ENCODE assay signal across 8 cellular contexts in the genomic region with DNA sequence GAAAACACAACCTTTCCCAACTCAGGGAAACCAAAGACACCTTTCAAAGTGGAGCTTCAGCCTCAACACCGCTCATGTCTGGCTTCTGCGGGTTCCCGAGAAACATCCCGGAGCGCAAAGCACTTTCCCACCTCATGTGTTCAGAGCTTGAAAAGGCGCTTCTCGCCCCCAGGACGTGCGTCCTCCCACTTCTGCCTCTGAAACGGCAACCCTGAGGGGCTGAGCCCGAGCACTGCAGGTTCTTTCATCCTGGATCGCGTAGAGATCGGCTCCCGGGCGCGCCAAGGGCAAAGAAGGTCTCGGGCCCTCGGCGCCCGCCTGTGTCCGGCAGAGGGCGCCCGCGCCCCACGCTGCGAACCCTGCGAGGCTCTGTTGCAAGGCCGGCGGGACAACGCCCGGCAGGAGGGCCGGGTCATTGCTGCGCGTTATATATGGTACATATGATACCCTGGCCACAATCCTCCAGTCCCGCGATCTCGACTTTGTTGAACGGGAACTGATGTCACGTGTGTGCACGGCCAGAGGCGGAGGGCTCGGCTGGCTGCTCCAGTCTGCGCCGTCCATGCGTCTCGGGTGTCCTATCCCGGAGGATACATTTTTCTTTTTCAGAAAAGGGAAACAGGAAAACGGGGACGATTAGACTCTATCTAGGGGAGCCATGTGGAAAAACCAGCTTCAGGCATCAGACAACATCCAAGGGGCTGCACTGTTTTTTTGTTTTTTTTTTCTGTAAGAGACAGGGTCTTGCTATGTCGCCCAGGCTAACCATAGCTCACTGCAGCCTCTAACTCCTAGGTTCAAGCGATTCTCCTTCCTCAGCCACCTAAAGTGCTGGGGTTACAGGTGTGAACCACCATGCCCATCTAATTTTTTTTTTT. TPM values are rescaled to one million over a fixed set of nuclear protein-coding genes. Genes with fewer than 3 reads are reported as not detected.
A peak's percentile ranks its signal among the peaks of the same experiment; 100 is the strongest.
DNase-seq lines count a peak whose midpoint lies in the region; ATAC-seq and TF ChIP-seq lines count a peak whose summit lies in the region.

No MANE protein-coding gene starts in this region.

- H3K27me3 Mint-ChIP-seq in nephron (ENCODE audit: low read depth): peaks cover 4% of the 10 kb centered on the region
- peaks cover 7 to 20% of the 10 kb centered on the region in 2 donors for H3K27me3 Mint-ChIP-seq in stimulated activated naive B cell treated with anti-CD40 and anti-IgM and Interleukin-4, amounts not matched to agents 10 μg/mL and 1 μg/mL and 100 μg/mL, for 72 hours

- no peak for TF ChIP-seq EP300 in Ishikawa (IDR thresholded peaks at IDR 0.05; ENCODE audit: borderline replicate concordance)

- BruUV-seq in Panc1 (replicated peaks; lab: Mats Ljungman, UMichigan): no TSS peak

- H3K27me3 ChIP-seq in Panc1 (ENCODE audit: control insufficient read depth, insufficient read depth, low read length): no peaks in the 10 kb centered on the region

- no peaks in the 10 kb centered on the region; the same call in 1 of the 2 replicates for H3K4me1 ChIP-seq in Panc1 (ENCODE audit: control insufficient read depth, insufficient read depth, low read length)

- no peaks in the 10 kb centered on the region for H3K36me3 ChIP-seq in Panc1 (ENCODE audit: control insufficient read depth, insufficient read depth, low read length)

- peak; percentile 95 for TF ChIP-seq RAD21 in Ishikawa (IDR thresholded peaks at IDR 0.05; ENCODE audit: low read depth)

- CTCF ChIA-PET in Panc1 (lab: Charles Lee): interaction anchor here (0.5 to 1.4 kb wide), 11 partner anchors 9 to 416 kb away, joined by 3 to 16 read pairs (median 4); partner anchors contain the start of gene TMC7

- peak overlapping the region; percentile 83 to 96 (median 95) for H3K4me3 Mint-ChIP-seq in nephron
- H3K4me3 Mint-ChIP-seq in stimulated activated naive B cell treated with anti-CD40 and anti-IgM and Interleukin-4, amounts not matched to agents 10 μg/mL and 1 μg/mL and 100 μg/mL, for 72 hours: peak overlapping the region; percentile 82 to 83

- POLR2A ChIA-PET in Panc1 (lab: Charles Lee): interaction anchor here (0.7 kb wide), 2 partner anchors 8 to 291 kb away, joined by 7 to 10 read pairs; no protein-coding TSS in a partner anchor

- H3K27ac Mint-ChIP-seq in nephron: peak overlapping the region; percentile 75 to 99 (median 91)
- H3K27ac Mint-ChIP-seq in stimulated activated naive B cell treated with anti-CD40 and anti-IgM and Interleukin-4, amounts not matched to agents 10 μg/mL and 1 μg/mL and 100 μg/mL, for 72 hours: peak overlapping the region; percentile 20

- ATAC-seq in GM19468 (IDR thresholded peaks at IDR 0.05; ENCODE audit: extremely low read depth, unreplicated experiment): peak; percentile 70
- ATAC-seq in Panc1: peak; percentile 98
- peak; percentile 98 to 99 for ATAC-seq in stimulated activated naive B cell treated with anti-CD40 and anti-IgM and Interleukin-4, amounts not matched to agents 10 μg/mL and 1 μg/mL and 100 μg/mL, for 72 hours (replicated peaks)

- peak overlapping the region; percentile 65 for H3K27ac ChIP-seq in Panc1 (ENCODE audit: low read length)

- peaks cover 13% of the 10 kb centered on the region for H3K4me1 Mint-ChIP-seq in nephron
- peaks cover 2 to 18% of the 10 kb centered on the region in 2 donors for H3K4me1 Mint-ChIP-seq in stimulated activated naive B cell treated with anti-CD40 and anti-IgM and Interleukin-4, amounts not matched to agents 10 μg/mL and 1 μg/mL and 100 μg/mL, for 72 hours

- peak overlapping the region; percentile 48 to 79 for H3K4me3 ChIP-seq in Panc1 (ENCODE audit: low read depth in 2 of 2, low read length in 2 of 2)
- peak overlapping the region; percentile 50 for H3K4me3 ChIP-seq in fibroblast of pulmonary artery (replicated peaks; ENCODE audit: low read depth, low read length)

- DNase-seq in CMK (ENCODE audit: low read depth) (peak; percentile 91), Panc1 (ENCODE audit: low read depth, low spot score) (peak; percentile 89), fibroblast of pulmonary artery (ENCODE audit: low read depth) (peak; percentile 92)
- DNase-seq in activated T-helper 1 cell treated with anti-CD3 and anti-CD28 coated beads, Interleukin-2, amount 50 U/mL, for 16 hours (ENCODE audit: low read depth in 1 of 2, low spot score in 1 of 2): peak; percentile 61 to 67
- peak; percentile 77 for DNase-seq in stimulated activated naive B cell treated with anti-CD40 and anti-IgM and Interleukin-4, amounts not matched to agents 10 μg/mL and 1 μg/mL and 100 μg/mL, for 72 hours

- H3K36me3 Mint-ChIP-seq in nephron (ENCODE audit: low read depth): peaks cover 7% of the 10 kb centered on the region
- peaks cover 9 to 19% of the 10 kb centered on the region in 2 donors for H3K36me3 Mint-ChIP-seq in stimulated activated naive B cell treated with anti-CD40 and anti-IgM and Interleukin-4, amounts not matched to agents 10 μg/mL and 1 μg/mL and 100 μg/mL, for 72 hours

- no peaks in the 10 kb centered on the region for H3K9me3 Mint-ChIP-seq in nephron
- H3K9me3 Mint-ChIP-seq in stimulated activated naive B cell treated with anti-CD40 and anti-IgM and Interleukin-4, amounts not matched to agents 10 μg/mL and 1 μg/mL and 100 μg/mL, for 72 hours: peaks cover 1 to 5% of the 10 kb centered on the region in 2 donors

- no peaks in the 10 kb centered on the region for H3K9me3 ChIP-seq in Panc1 (ENCODE audit: control insufficient read depth, insufficient read depth, low read depth, low read length)

- intact Hi-C loops in Panc1 (cut with micrococcal nuclease; ENCODE audit: unreplicated experiment): loop anchor here (1.0 to 10.0 kb wide), 4 partner anchors 81 to 418 kb away; partner anchors contain the start of gene SYT17

- in situ Hi-C loops in Panc1 (cut with HindIII; ENCODE audit: low pct_unique_long_range_greater_than_20kb, low sequenced_read_pairs): no loop called here

- peak; percentile 100 for TF ChIP-seq CTCF in Panc1 (IDR thresholded peaks at IDR 0.05)
- peak; percentile 78 for TF ChIP-seq CTCF in fibroblast of pulmonary artery (IDR thresholded peaks at IDR 0.05; ENCODE audit: low read length, missing control alignments)
- TF ChIP-seq CTCF in nephron (IDR thresholded peaks at IDR 0.05; ENCODE audit: unreplicated experiment in 3 of 3): peak; percentile 99

TF ChIP-seq in Ishikawa, 13 proteins besides CTCF, POLR2A, EP300 and RAD21:
- peak; percentile 89 for TF ChIP-seq USF1 (IDR thresholded peaks at IDR 0.05)
- TF ChIP-seq CREB1 (IDR thresholded peaks at IDR 0.05; ENCODE audit: low read depth): no peak
- peak; percentile 51; the same call in 1 of the 2 replicates for TF ChIP-seq TCF12 (IDR thresholded peaks at IDR 0.05; ENCODE audit: low read depth)
- TF ChIP-seq TAF1 (IDR thresholded peaks at IDR 0.05; ENCODE audit: low read depth): peak; percentile 59; the same call in 1 of the 2 replicates
- TF ChIP-seq, protein P1, sequence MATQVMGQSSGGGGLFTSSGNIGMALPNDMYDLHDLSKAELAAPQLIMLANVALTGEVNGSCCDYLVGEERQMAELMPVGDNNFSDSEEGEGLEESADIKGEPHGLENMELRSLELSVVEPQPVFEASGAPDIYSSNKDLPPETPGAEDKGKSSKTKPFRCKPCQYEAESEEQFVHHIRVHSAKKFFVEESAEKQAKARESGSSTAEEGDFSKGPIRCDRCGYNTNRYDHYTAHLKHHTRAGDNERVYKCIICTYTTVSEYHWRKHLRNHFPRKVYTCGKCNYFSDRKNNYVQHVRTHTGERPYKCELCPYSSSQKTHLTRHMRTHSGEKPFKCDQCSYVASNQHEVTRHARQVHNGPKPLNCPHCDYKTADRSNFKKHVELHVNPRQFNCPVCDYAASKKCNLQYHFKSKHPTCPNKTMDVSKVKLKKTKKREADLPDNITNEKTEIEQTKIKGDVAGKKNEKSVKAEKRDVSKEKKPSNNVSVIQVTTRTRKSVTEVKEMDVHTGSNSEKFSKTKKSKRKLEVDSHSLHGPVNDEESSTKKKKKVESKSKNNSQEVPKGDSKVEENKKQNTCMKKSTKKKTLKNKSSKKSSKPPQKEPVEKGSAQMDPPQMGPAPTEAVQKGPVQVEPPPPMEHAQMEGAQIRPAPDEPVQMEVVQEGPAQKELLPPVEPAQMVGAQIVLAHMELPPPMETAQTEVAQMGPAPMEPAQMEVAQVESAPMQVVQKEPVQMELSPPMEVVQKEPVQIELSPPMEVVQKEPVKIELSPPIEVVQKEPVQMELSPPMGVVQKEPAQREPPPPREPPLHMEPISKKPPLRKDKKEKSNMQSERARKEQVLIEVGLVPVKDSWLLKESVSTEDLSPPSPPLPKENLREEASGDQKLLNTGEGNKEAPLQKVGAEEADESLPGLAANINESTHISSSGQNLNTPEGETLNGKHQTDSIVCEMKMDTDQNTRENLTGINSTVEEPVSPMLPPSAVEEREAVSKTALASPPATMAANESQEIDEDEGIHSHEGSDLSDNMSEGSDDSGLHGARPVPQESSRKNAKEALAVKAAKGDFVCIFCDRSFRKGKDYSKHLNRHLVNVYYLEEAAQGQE (IDR thresholded peaks at IDR 0.05; ENCODE audit: low read depth): no peak
- no peak for TF ChIP-seq FOXM1 (IDR thresholded peaks at IDR 0.05; ENCODE audit: borderline replicate concordance, low read depth)
- TF ChIP-seq ZBTB7A (IDR thresholded peaks at IDR 0.05; ENCODE audit: low read depth): no peak
- TF ChIP-seq TEAD4 (IDR thresholded peaks at IDR 0.05): no peak; the same call in 1 of the 2 replicates
- TF ChIP-seq CEBPB (IDR thresholded peaks at IDR 0.05): peak; percentile 84
- TF ChIP-seq NFIC (IDR thresholded peaks at IDR 0.05): peak; percentile 29; the same call in 1 of the 2 replicates
- TF ChIP-seq YY1 (IDR thresholded peaks at IDR 0.05; ENCODE audit: low read depth): peak; percentile 41; the same call in 1 of the 2 replicates
- TF ChIP-seq EGR1 (IDR thresholded peaks at IDR 0.05): no peak
- peak; percentile 87 for TF ChIP-seq MAX (IDR thresholded peaks at IDR 0.05)

RNA-seq across cellular contexts. Expression of gene COQ7, which starts 19.1 kb away (rescaled TPM):
- 39.6 TPM for total RNA-seq in Panc1 (2021; ENCODE audit: unreplicated experiment)
- 31.5 TPM for polyA plus RNA-seq in Panc1 (2012; ENCODE audit: insufficient read length)

RNA-seq across cellular contexts. Expression of gene ITPRIPL2, which starts 27.2 kb away (rescaled TPM):
- total RNA-seq in Panc1 (2021; ENCODE audit: unreplicated experiment): 83.2 TPM
- polyA plus RNA-seq in Panc1 (2012; ENCODE audit: insufficient read length): 32.1 TPM

Comparison
In these comparisons a context has a peak if more than half of its experiments do, and no peak if none do; other contexts are left out.
1. Peak in every context shown above with its lines: DNase-seq, ATAC-seq, H3K4me3 ChIP-seq and H3K27ac ChIP-seq.